ENCODE assay signal across 9 cellular contexts in genomic region chr15:29822685-29823459, GRCh38. TPM values are rescaled to one million over a fixed set of nuclear protein-coding genes. Genes with fewer than 3 reads are reported as not detected.
DNase-seq lines count a peak whose midpoint lies in the region; ATAC-seq, FAIRE-seq and TF ChIP-seq lines count a peak whose summit lies in the region.
"Had no signal": no experiment of that assay in that cellular context is flagged by ENCODE, and none has a peak within 500 bp of the region (broad histone marks: within the 10 kb centered on the region; RNA-seq: fewer than 3 reads in every experiment).

No MANE protein-coding gene starts in this region.

- intact Hi-C loops in PC-3 (cut with micrococcal nuclease) (loop anchor here (1.0 kb wide), 1 partner anchor 26 kb away; no protein-coding TSS in a partner anchor), lower leg skin (cut with DNase I; ENCODE audit: low total_unique reads) (no loop called here)

- H3K4me3 ChIP-seq in PC-3 (ENCODE audit: low read length) = peak overlapping the region; percentile 89
- H3K4me3 ChIP-seq in ectodermal cell (ENCODE audit: insufficient read depth, low read depth, low read length) = peak overlapping the region; percentile 81
- H3K4me3 ChIP-seq in lower leg skin (ENCODE audit: low read depth, poor library complexity, severe bottlenecking) = peak overlapping the region; percentile 23

- H3K27ac ChIP-seq in PC-3 (ENCODE audit: low read length) (peak overlapping the region; percentile 88), ectodermal cell (ENCODE audit: insufficient read depth, low read depth, low read length, poor library complexity, severe bottlenecking) (peak overlapping the region; percentile 80), substantia nigra (ENCODE audit: low read depth, low read length, poor library complexity, severe bottlenecking) (peak overlapping the region; percentile 74)

- TF ChIP-seq POLR2A in lower leg skin (IDR thresholded peaks at IDR 0.05) = no peak
- TF ChIP-seq POLR2A in GM12891 (IDR thresholded peaks at IDR 0.05; ENCODE audit: low read depth, low read length) = no peak

- peak overlapping the region; percentile 99 for H2AFZ ChIP-seq in PC-3 (ENCODE audit: low read length)

- peaks cover 28% of the 10 kb centered on the region for H4K20me1 ChIP-seq in PC-3 (ENCODE audit: low read length)

- H3K36me3 ChIP-seq in PC-3 (ENCODE audit: low read depth, low read length) (no peaks in the 10 kb centered on the region), ectodermal cell (ENCODE audit: control insufficient read depth, insufficient read depth, low read length) (no peaks in the 10 kb centered on the region)

- 13 to 14% methylated on average over 31 of the region's 31 CpGs for WGBS in ectodermal cell, 2 experiments
- 6 to 11% methylated on average over 17 to 31 of the region's 31 CpGs for WGBS in lower leg skin, 2 donors

- peak overlapping the region; percentile 93 for H3K9ac ChIP-seq in PC-3 (ENCODE audit: low read length)

- H3K4me1 ChIP-seq in PC-3 (ENCODE audit: insufficient read depth, low read length) (peaks cover 30% of the 10 kb centered on the region), ectodermal cell (ENCODE audit: control insufficient read depth, insufficient read depth, low read length) (no peaks in the 10 kb centered on the region)

- no peak for FAIRE-seq in GM12891 (lab: Jason Lieb, UNC)
- FAIRE-seq: G401.6 had no signal

- TF ChIP-seq CTCF in PC-3 (conservative IDR thresholded peaks at IDR 0.05; ENCODE audit: low read depth, low read length) = no peak
- no peak for TF ChIP-seq CTCF in lower leg skin (IDR thresholded peaks at IDR 0.05)

- peaks cover 37% of the 10 kb centered on the region for H3K79me2 ChIP-seq in PC-3 (ENCODE audit: low read length)

- BruUV-seq in PC-3 (replicated peaks; lab: Mats Ljungman, UMichigan) = TSS peak; percentile 80

- DNase-seq in NCI-H2227 (lab: John Stamatoyannopoulos, UW; ENCODE audit: unreplicated experiment) = peak; percentile 47
- no peak for DNase-seq in NCI-H2227 treated with DMSO at 0.1 percent for 48 hours (lab: John Stamatoyannopoulos, UW)
- peak; percentile 67 for DNase-seq in PC-3
- DNase-seq in lower leg skin (ENCODE audit: low spot score in 2 of 2) = peak; percentile 45 to 95
- DNase-seq in substantia nigra (lab: John Stamatoyannopoulos, UW) = peak in 42 of 49 donors; percentile 23 to 86 (median 66)
- DNase-seq in GM12891 (ENCODE audit: insufficient read length, low spot score) = no peak
- DNase-seq in UCSD-AML1 (lab: John Stamatoyannopoulos, UW; ENCODE audit: unreplicated experiment) = no peak

- CTCF ChIA-PET in PC-3 (lab: Charles Lee) = interaction anchor here (0.7 to 1.2 kb wide), 2 partner anchors 75 to 103 kb away, joined by 3 to 5 read pairs; no protein-coding TSS in a partner anchor

- POLR2A ChIA-PET in PC-3 (lab: Charles Lee; ENCODE audit: unreplicated experiment) = interaction anchor here (0.6 to 1.0 kb wide), 3 partner anchors 12 to 103 kb away, joined by 3 read pairs; no protein-coding TSS in a partner anchor

- no peaks in the 10 kb centered on the region for H3K27me3 ChIP-seq in PC-3 (ENCODE audit: low read length)
- H3K27me3 ChIP-seq in ectodermal cell (ENCODE audit: control insufficient read depth, insufficient read depth, low read length, poor library complexity, severe bottlenecking) = peaks cover 12% of the 10 kb centered on the region

- H3K9me2 ChIP-seq in PC-3 (replicated peaks; ENCODE audit: low read length) = no peaks in the 10 kb centered on the region

- H3K4me2 ChIP-seq in PC-3 (ENCODE audit: low read length) = peak overlapping the region; percentile 99

- H3F3A ChIP-seq in PC-3 (ENCODE audit: low read length, unreplicated experiment) = no peaks in the 10 kb centered on the region

- H3K9me3 ChIP-seq in PC-3 (ENCODE audit: low read length) (no peaks in the 10 kb centered on the region), ectodermal cell (ENCODE audit: control insufficient read depth, low read length) (no peaks in the 10 kb centered on the region)

- ATAC-seq in PC-3 = peak; percentile 20

TF ChIP-seq in GM12891, 5 proteins besides CTCF, POLR2A, EP300 and RAD21:
- TF ChIP-seq SPI1 (IDR thresholded peaks at IDR 0.05; ENCODE audit: low read depth, low read length) (no peak), TAF1 (IDR thresholded peaks at IDR 0.05; ENCODE audit: low read depth, low read length) (no peak)

RNA-seq across cellular contexts. Expression of gene TJP1, which starts 0.6 kb away (rescaled TPM):
- 67.0 and 102 TPM in 2 replicates for total RNA-seq in PC-3 (2014; rRNA removed)
- polyA plus RNA-seq in ectodermal cell (2013, experiment 1 of 4) = 98.9 TPM
- polyA plus RNA-seq in ectodermal cell (2013, experiment 2 of 4) = 109 TPM
- polyA plus RNA-seq in ectodermal cell (2013, experiment 3 of 4) = 72.2 TPM
- polyA plus RNA-seq in ectodermal cell (2013, experiment 4 of 4) = 77.5 TPM
- total RNA-seq in lower leg skin = 10 to 100 TPM; 59.1 to 99.9 (median 83.8) TPM
- not detected for polyA plus RNA-seq in GM12891 (2012; ENCODE audit: low read depth, missing spikeins)

Comparison
In these comparisons a context has a peak if more than half of its experiments do, and no peak if none do; other contexts are left out.
1. DNase-seq: peak in NCI-H2227 (single experiment), PC-3 (single experiment), lower leg skin (2 of 2) and substantia nigra (42 of 49); none in NCI-H2227 treated with DMSO at 0.1 percent for 48 hours (single experiment), GM12891 (single experiment) and UCSD-AML1 (single experiment).
2. H3K4me3 ChIP-seq: peak in every context shown above with its lines; median percentile 89 in PC-3; 81 in ectodermal cell; 23 in lower leg skin.
3. Peak in every context shown above with its lines, with median percentiles within 50 percentile points of each other: H3K27ac ChIP-seq.